ENCODE assay signal across 22 cellular contexts in the genomic region with DNA sequence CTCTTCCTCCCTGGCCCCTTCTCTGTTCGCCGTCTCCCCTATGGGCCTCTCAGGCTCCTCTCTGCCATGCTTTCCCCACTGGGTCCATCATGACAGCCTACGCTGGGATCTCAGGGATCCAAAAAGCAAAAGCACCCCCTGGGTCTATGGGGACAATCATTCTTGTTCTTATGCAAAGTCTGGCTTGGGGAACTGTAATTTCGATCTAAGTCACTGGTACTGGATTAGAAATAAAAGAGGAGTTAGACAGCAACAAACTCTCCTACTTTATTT.
DNase-seq lines count a peak whose midpoint lies in the region; ATAC-seq and TF ChIP-seq lines count a peak whose summit lies in the region.
"Had no signal": no experiment of that assay in that cellular context is flagged by ENCODE, and none has a peak within 500 bp of the region (broad histone marks: within the 10 kb centered on the region; RNA-seq: fewer than 3 reads in every experiment).

No MANE protein-coding gene starts in this region.

- peaks cover 21% of the 10 kb centered on the region for H3K4me1 Mint-ChIP-seq in activated naive CD8-positive, alpha-beta T cell treated with anti-CD3 and anti-CD28 coated beads, Interleukin-2, amount 10 ng/mL, durations not matched to agents 7 days and 5 days
- H3K4me1 Mint-ChIP-seq in activated naive CD8-positive, alpha-beta T cell treated with anti-CD3 and anti-CD28 coated beads for 36 hours, result peaks cover 6% of the 10 kb centered on the region
- peaks cover 25% of the 10 kb centered on the region for H3K4me1 Mint-ChIP-seq in nephron progenitor cell
- no peaks in the 10 kb centered on the region for H3K4me1 Mint-ChIP-seq in Calu3 (ENCODE audit: low read depth, unreplicated experiment)

- H3K27me3 Mint-ChIP-seq in activated naive CD8-positive, alpha-beta T cell treated with anti-CD3 and anti-CD28 coated beads, Interleukin-2, amount 10 ng/mL, durations not matched to agents 7 days and 5 days, result no peaks in the 10 kb centered on the region
- no peaks in the 10 kb centered on the region for H3K27me3 Mint-ChIP-seq in activated naive CD8-positive, alpha-beta T cell treated with anti-CD3 and anti-CD28 coated beads for 36 hours
- no peaks in the 10 kb centered on the region for H3K27me3 Mint-ChIP-seq in nephron progenitor cell (ENCODE audit: low read depth, poor library complexity)
- H3K27me3 Mint-ChIP-seq in Calu3 (ENCODE audit: unreplicated experiment), result no peaks in the 10 kb centered on the region
- H3K27me3 Mint-ChIP-seq: activated CD4-positive, alpha-beta memory T cell treated with anti-CD3 and anti-CD28 coated beads for 36 hours; CD4-positive, alpha-beta T cell had no signal

- peak overlapping the region; percentile 78 for H3K27ac Mint-ChIP-seq in activated naive CD8-positive, alpha-beta T cell treated with anti-CD3 and anti-CD28 coated beads, Interleukin-2, amount 10 ng/mL, durations not matched to agents 7 days and 5 days
- H3K27ac Mint-ChIP-seq in activated naive CD8-positive, alpha-beta T cell treated with anti-CD3 and anti-CD28 coated beads for 36 hours, result no peak overlapping the region
- H3K27ac Mint-ChIP-seq in nephron progenitor cell (peak overlapping the region; percentile 84), Calu3 (ENCODE audit: unreplicated experiment) (no peak overlapping the region)
- H3K27ac Mint-ChIP-seq: activated CD4-positive, alpha-beta memory T cell treated with anti-CD3 and anti-CD28 coated beads for 36 hours; CD4-positive, alpha-beta T cell had no signal

- H3K4me2 ChIP-seq in hepatocyte, result peak overlapping the region; percentile 14

- no peak for TF ChIP-seq POLR2A in vagina (IDR thresholded peaks at IDR 0.05)

- CTCF ChIA-PET in Calu3 (lab: Charles Lee), result no interaction called here

- no peaks in the 10 kb centered on the region for H3K9me2 ChIP-seq in hepatocyte (replicated peaks; ENCODE audit: insufficient read depth)

- H3K4me1 ChIP-seq in hepatocyte (ENCODE audit: insufficient read depth), result peaks cover 31% of the 10 kb centered on the region
- peaks cover 20% of the 10 kb centered on the region for H3K4me1 ChIP-seq in vagina
- H3K4me1 ChIP-seq in effector memory CD4-positive, alpha-beta T cell (ENCODE audit: control insufficient read depth, insufficient read depth, low read length, poor library complexity, severe bottlenecking), result no peaks in the 10 kb centered on the region

- no peaks in the 10 kb centered on the region for H4K20me1 ChIP-seq in hepatocyte (ENCODE audit: insufficient read depth, poor library complexity, severe bottlenecking)

- no peak overlapping the region for H2AFZ ChIP-seq in hepatocyte

- TF ChIP-seq CTCF in hepatocyte (IDR thresholded peaks at IDR 0.05; ENCODE audit: poor library complexity), result no peak
- no peak for TF ChIP-seq CTCF in nephron progenitor cell (IDR thresholded peaks at IDR 0.05)
- TF ChIP-seq CTCF in vagina (IDR thresholded peaks at IDR 0.05), result no peak
- no peak for TF ChIP-seq CTCF in Calu3 (IDR thresholded peaks at IDR 0.05; ENCODE audit: unreplicated experiment)

- H3K36me3 ChIP-seq in hepatocyte (replicated peaks; ENCODE audit: insufficient read depth, low read depth) (no peaks in the 10 kb centered on the region), vagina (no peaks in the 10 kb centered on the region)
- no peaks in the 10 kb centered on the region for H3K36me3 ChIP-seq in effector memory CD4-positive, alpha-beta T cell (ENCODE audit: control insufficient read depth, insufficient read depth, low read length)
- H3K36me3 ChIP-seq: adrenal gland, upper lobe of left lung had no signal

- H3K4me3 Mint-ChIP-seq in activated naive CD8-positive, alpha-beta T cell treated with anti-CD3 and anti-CD28 coated beads, Interleukin-2, amount 10 ng/mL, durations not matched to agents 7 days and 5 days, result peak overlapping the region; percentile 60
- H3K4me3 Mint-ChIP-seq in activated naive CD8-positive, alpha-beta T cell treated with anti-CD3 and anti-CD28 coated beads for 36 hours, result no peak overlapping the region
- H3K4me3 Mint-ChIP-seq in nephron progenitor cell (no peak overlapping the region), Calu3 (ENCODE audit: low read depth, unreplicated experiment) (no peak overlapping the region)
- H3K4me3 Mint-ChIP-seq: activated CD4-positive, alpha-beta memory T cell treated with anti-CD3 and anti-CD28 coated beads for 36 hours; activated T-cell treated with anti-CD3 and anti-CD28 coated beads, Interleukin-2, amount 50 U/mL, for 72 hours; CD4-positive, alpha-beta T cell had no signal

- WGBS in hepatocyte (ENCODE audit: low lambda C conversion rate, missing lambda C conversion rate), result 62% methylated on average over 4 of the region's 4 CpGs

- H3K27me3 ChIP-seq in hepatocyte, result no peaks in the 10 kb centered on the region
- no peaks in the 10 kb centered on the region for H3K27me3 ChIP-seq in vagina
- no peaks in the 10 kb centered on the region for H3K27me3 ChIP-seq in effector memory CD4-positive, alpha-beta T cell (replicated peaks; ENCODE audit: control insufficient read depth, insufficient read depth, low read length, poor library complexity, severe bottlenecking)
- H3K27me3 ChIP-seq: adrenal gland, upper lobe of left lung had no signal

- H3K9me3 ChIP-seq in hepatocyte (ENCODE audit: low read depth) (no peaks in the 10 kb centered on the region), vagina (no peaks in the 10 kb centered on the region)
- no peaks in the 10 kb centered on the region for H3K9me3 ChIP-seq in effector memory CD4-positive, alpha-beta T cell (ENCODE audit: control insufficient read depth, low read length)
- H3K9me3 ChIP-seq: adrenal gland, upper lobe of left lung had no signal

- no peak for ATAC-seq in activated naive CD8-positive, alpha-beta T cell treated with anti-CD3 and anti-CD28 coated beads, Interleukin-2, amount 10 ng/mL, durations not matched to agents 7 days and 5 days (ENCODE audit: low read depth)
- ATAC-seq: activated T-cell treated with anti-CD3 and anti-CD28 coated beads, Interleukin-2, amount 50 U/mL, for 72 hours; Panc1; SK-N-SH treated with all-trans-retinoic acid at 6 μM for 48 hours had no signal

- no TSS peak for BruUV-seq in Calu3 (replicated peaks; lab: Mats Ljungman, UMichigan)

- DNase-seq in activated naive CD8-positive, alpha-beta T cell treated with anti-CD3 and anti-CD28 coated beads, Interleukin-2, amount 10 ng/mL, durations not matched to agents 7 days and 5 days, result no peak
- DNase-seq in activated naive CD8-positive, alpha-beta T cell treated with anti-CD3 and anti-CD28 coated beads for 36 hours, result no peak
- no peak for DNase-seq in hepatocyte (ENCODE audit: low spot score)
- no peak for DNase-seq in nephron progenitor cell
- DNase-seq in vagina (ENCODE audit: extremely low spot score in 2 of 2), result no peak
- no peak for DNase-seq in Calu3
- no peak for DNase-seq in DMS79 (lab: John Stamatoyannopoulos, UW)
- DNase-seq in effector memory CD4-positive, alpha-beta T cell, result no peak
- DNase-seq: ACHN; activated CD4-positive, alpha-beta memory T cell treated with anti-CD3 and anti-CD28 coated beads for 36 hours; activated T-cell treated with anti-CD3 and anti-CD28 coated beads, Interleukin-2, amount 50 U/mL, for 72 hours; adrenal gland; CD4-positive, alpha-beta T cell; central memory CD4-positive, alpha-beta T cell; Karpas-422; NCI-H2171 treated with DMSO at 0.1 percent for 48 hours; NCI-H774; nucleus accumbens; stimulated activated CD4-positive, alpha-beta T cell treated with anti-CD3 and anti-CD28 coated beads, Interleukin-4, amount 100 ng/mL, for 4 hours; upper lobe of left lung had no signal

- peaks cover 20% of the 10 kb centered on the region for H3K36me3 Mint-ChIP-seq in activated naive CD8-positive, alpha-beta T cell treated with anti-CD3 and anti-CD28 coated beads, Interleukin-2, amount 10 ng/mL, durations not matched to agents 7 days and 5 days
- peaks cover 3% of the 10 kb centered on the region for H3K36me3 Mint-ChIP-seq in activated naive CD8-positive, alpha-beta T cell treated with anti-CD3 and anti-CD28 coated beads for 36 hours
- peaks cover 16% of the 10 kb centered on the region for H3K36me3 Mint-ChIP-seq in nephron progenitor cell (ENCODE audit: low read depth)
- H3K36me3 Mint-ChIP-seq in Calu3 (ENCODE audit: insufficient read depth, unreplicated experiment), result no peaks in the 10 kb centered on the region
- H3K36me3 Mint-ChIP-seq: activated CD4-positive, alpha-beta memory T cell treated with anti-CD3 and anti-CD28 coated beads for 36 hours had no signal

- intact Hi-C loops in vagina (cut with DNase I), result no loop called here
- intact Hi-C loops in Calu3 (cut with micrococcal nuclease; ENCODE audit: unreplicated experiment), result no loop called here

- H3K27ac ChIP-seq in hepatocyte (peak overlapping the region; percentile 31), vagina (peak overlapping the region; percentile 26)
- H3K27ac ChIP-seq in effector memory CD4-positive, alpha-beta T cell (ENCODE audit: insufficient read depth, low read length, poor library complexity, severe bottlenecking), result no peak overlapping the region

- H3K4me3 ChIP-seq in hepatocyte, result no peak overlapping the region
- no peak overlapping the region for H3K4me3 ChIP-seq in vagina
- no peak overlapping the region for H3K4me3 ChIP-seq in effector memory CD4-positive, alpha-beta T cell (ENCODE audit: insufficient read depth, low read depth, low read length, poor library complexity, severe bottlenecking)
- H3K4me3 ChIP-seq: adrenal gland, upper lobe of left lung had no signal

- H3K9me3 Mint-ChIP-seq in activated naive CD8-positive, alpha-beta T cell treated with anti-CD3 and anti-CD28 coated beads, Interleukin-2, amount 10 ng/mL, durations not matched to agents 7 days and 5 days, result no peaks in the 10 kb centered on the region
- H3K9me3 Mint-ChIP-seq in activated naive CD8-positive, alpha-beta T cell treated with anti-CD3 and anti-CD28 coated beads for 36 hours, result no peaks in the 10 kb centered on the region
- no peaks in the 10 kb centered on the region for H3K9me3 Mint-ChIP-seq in nephron progenitor cell
- no peaks in the 10 kb centered on the region for H3K9me3 Mint-ChIP-seq in Calu3 (ENCODE audit: low read depth, unreplicated experiment)
- H3K9me3 Mint-ChIP-seq: activated CD4-positive, alpha-beta memory T cell treated with anti-CD3 and anti-CD28 coated beads for 36 hours; activated T-cell treated with anti-CD3 and anti-CD28 coated beads, Interleukin-2, amount 50 U/mL, for 72 hours; CD4-positive, alpha-beta T cell had no signal

- H3K79me2 ChIP-seq in hepatocyte, result no peaks in the 10 kb centered on the region

- POLR2A ChIA-PET in activated naive CD8-positive, alpha-beta T cell treated with anti-CD3 and anti-CD28 coated beads, Interleukin-2, amount 10 ng/mL, durations not matched to agents 7 days and 5 days (lab: Charles Lee), result no interaction called here

Comparison
In these comparisons a context has a peak if more than half of its experiments do, and no peak if none do; other contexts are left out.
1. H3K27ac Mint-ChIP-seq: peak in activated naive CD8-positive, alpha-beta T cell treated with anti-CD3 and anti-CD28 coated beads, Interleukin-2, amount 10 ng/mL, durations not matched to agents 7 days and 5 days (single experiment) and nephron progenitor cell (single experiment); none in activated naive CD8-positive, alpha-beta T cell treated with anti-CD3 and anti-CD28 coated beads for 36 hours (single experiment) and Calu3 (single experiment).